ENCODE assay signal across 1 cellular context in the genomic region with DNA sequence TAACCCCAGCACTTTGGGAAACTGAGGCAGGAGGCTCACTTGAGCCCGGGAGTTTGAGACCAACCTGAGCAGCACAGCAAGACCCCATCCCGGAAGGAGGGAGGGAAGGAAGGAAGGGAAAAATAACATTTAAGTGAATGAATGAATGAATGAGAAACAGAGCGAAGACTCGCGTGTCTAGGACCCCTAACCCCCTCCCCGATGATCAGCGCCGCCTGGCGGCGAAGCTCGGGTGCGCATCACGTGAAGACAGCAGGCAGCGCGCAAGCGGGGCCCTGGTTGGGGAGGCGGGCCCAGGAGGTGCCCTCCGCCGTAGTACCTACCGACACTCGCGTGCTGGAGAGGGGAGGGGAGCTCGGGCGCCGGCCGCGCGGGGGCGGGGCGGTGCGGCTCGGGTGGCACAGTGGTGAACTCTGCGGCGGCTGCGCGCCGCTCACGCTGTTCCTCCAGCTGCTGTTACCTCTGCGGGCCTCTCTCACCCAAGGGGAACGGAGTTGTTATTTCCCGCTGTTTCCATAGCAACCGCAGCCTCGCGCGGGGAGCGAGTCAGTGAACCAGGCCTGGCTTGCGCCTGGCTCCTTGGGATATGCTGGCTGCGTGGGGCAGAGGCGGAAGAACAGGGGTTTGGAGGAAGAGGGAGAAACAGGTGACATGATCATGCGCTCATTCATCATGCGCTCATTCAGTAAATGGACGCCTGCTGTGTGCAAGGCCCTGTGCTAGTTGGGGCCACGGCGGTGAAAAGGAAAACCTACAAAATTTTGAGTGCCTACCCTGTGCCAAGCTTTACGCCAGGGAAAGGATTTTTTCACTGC.
A peak's percentile ranks its signal among the peaks of the same experiment; 100 is the strongest.
TF ChIP-seq lines count a peak whose summit lies in the region.

No MANE protein-coding gene starts in this region.

TF ChIP-seq in K562, 482 proteins besides CTCF, POLR2A, EP300 and RAD21 (continued from another document and continues in another):
- TF ChIP-seq ZBTB1 (CRISPR knock-in tag; IDR thresholded peaks at IDR 0.05; ENCODE audit: borderline replicate concordance, low read depth) (0 out of 2 replicates have a peak, but pooled peaks have one; percentile 23), XRCC5 (IDR thresholded peaks at IDR 0.05; ENCODE audit: low read depth, low read length) (no peak), KLF10 (CRISPR knock-in tag; IDR thresholded peaks at IDR 0.05) (no peak), MAFK (IDR thresholded peaks at IDR 0.05; ENCODE audit: low read length) (no peak), ZNF121 (CRISPR knock-in tag; conservative IDR thresholded peaks at IDR 0.05) (0 out of 2 replicates have a peak, but pooled peaks have one; percentile 13), IRF2 (CRISPR knock-in tag; IDR thresholded peaks at IDR 0.05) (no peak), SIX5 (IDR thresholded peaks at IDR 0.05; ENCODE audit: borderline replicate concordance in 1 of 2, insufficient read depth in 1 of 2, low read depth in 1 of 2, low read length in 2 of 2) (no peak), MTA3 (IDR thresholded peaks at IDR 0.05; ENCODE audit: borderline replicate concordance) (no peak), ZNF347 (CRISPR knock-in tag; IDR thresholded peaks at IDR 0.05; ENCODE audit: low read depth) (no peak), ZBTB7A (IDR thresholded peaks at IDR 0.05; ENCODE audit: borderline replicate concordance, control insufficient read depth, low read depth, low read length) (peak; percentile 71), PML (IDR thresholded peaks at IDR 0.05; ENCODE audit: low read length) (no peak), ZNF224 (CRISPR knock-in tag; IDR thresholded peaks at IDR 0.05) (no peak), C11orf30 (IDR thresholded peaks at IDR 0.05; ENCODE audit: low read depth) (no peak), JUNB (CRISPR knock-in tag; conservative IDR thresholded peaks at IDR 0.05) (no peak), ZNF408 (CRISPR knock-in tag; IDR thresholded peaks at IDR 0.05; ENCODE audit: low read depth) (no peak), MCM7 (IDR thresholded peaks at IDR 0.05) (no peak), MCM5 (IDR thresholded peaks at IDR 0.05; ENCODE audit: low read depth) (no peak), IFI16 (CRISPR knock-in tag; IDR thresholded peaks at IDR 0.05) (no peak), ATF1 (CRISPR knock-in tag; IDR thresholded peaks at IDR 0.05) (no peak), ATF1 (tag; IDR thresholded peaks at IDR 0.05) (no peak), ERF (CRISPR knock-in tag; IDR thresholded peaks at IDR 0.05) (no peak), ZNF764 (CRISPR knock-in tag; IDR thresholded peaks at IDR 0.05; ENCODE audit: low read depth) (no peak), NCOR1 (IDR thresholded peaks at IDR 0.05) (no peak), ARID2 (IDR thresholded peaks at IDR 0.05) (no peak), ZNF354B (CRISPR knock-in tag; IDR thresholded peaks at IDR 0.05) (no peak), CBX8 (IDR thresholded peaks at IDR 0.05; ENCODE audit: borderline replicate concordance, extremely low read depth, low read depth, low read length, poor library complexity, severe bottlenecking) (no peak), ZNF644 (tag; IDR thresholded peaks at IDR 0.05; ENCODE audit: low read depth) (no peak), ZNF717 (CRISPR knock-in tag; IDR thresholded peaks at IDR 0.05) (no peak), MYC (IDR thresholded peaks at IDR 0.05; ENCODE audit: low read depth, low read length) (no peak), MYC (CRISPR knock-in tag; IDR thresholded peaks at IDR 0.05; ENCODE audit: borderline replicate concordance, low read depth) (no peak), ZFP30 (CRISPR knock-in tag; IDR thresholded peaks at IDR 0.05; ENCODE audit: borderline replicate concordance) (no peak), PYGO2 (tag; IDR thresholded peaks at IDR 0.05) (no peak), CEBPB (tag; IDR thresholded peaks at IDR 0.05) (no peak), PRMT5 (CRISPR knock-in tag; IDR thresholded peaks at IDR 0.05) (no peak), CXXC5 (CRISPR knock-in tag; IDR thresholded peaks at IDR 0.05) (no peak), ADNP (tag; IDR thresholded peaks at IDR 0.05) (no peak), KDM2B (CRISPR knock-in tag; IDR thresholded peaks at IDR 0.05) (no peak), ZNF695 (CRISPR knock-in tag; IDR thresholded peaks at IDR 0.05) (no peak), TCF3 (CRISPR knock-in tag; IDR thresholded peaks at IDR 0.05) (no peak), BRCA1 (IDR thresholded peaks at IDR 0.05) (no peak), BRCA1 (CRISPR knock-in tag; IDR thresholded peaks at IDR 0.05) (no peak), ZNF583 (CRISPR knock-in tag; IDR thresholded peaks at IDR 0.05) (no peak), HOXB6 (CRISPR knock-in tag; IDR thresholded peaks at IDR 0.05; ENCODE audit: borderline replicate concordance) (no peak), PHB2 (IDR thresholded peaks at IDR 0.05; ENCODE audit: low read depth) (no peak)
- TF ChIP-seq, protein P1, sequence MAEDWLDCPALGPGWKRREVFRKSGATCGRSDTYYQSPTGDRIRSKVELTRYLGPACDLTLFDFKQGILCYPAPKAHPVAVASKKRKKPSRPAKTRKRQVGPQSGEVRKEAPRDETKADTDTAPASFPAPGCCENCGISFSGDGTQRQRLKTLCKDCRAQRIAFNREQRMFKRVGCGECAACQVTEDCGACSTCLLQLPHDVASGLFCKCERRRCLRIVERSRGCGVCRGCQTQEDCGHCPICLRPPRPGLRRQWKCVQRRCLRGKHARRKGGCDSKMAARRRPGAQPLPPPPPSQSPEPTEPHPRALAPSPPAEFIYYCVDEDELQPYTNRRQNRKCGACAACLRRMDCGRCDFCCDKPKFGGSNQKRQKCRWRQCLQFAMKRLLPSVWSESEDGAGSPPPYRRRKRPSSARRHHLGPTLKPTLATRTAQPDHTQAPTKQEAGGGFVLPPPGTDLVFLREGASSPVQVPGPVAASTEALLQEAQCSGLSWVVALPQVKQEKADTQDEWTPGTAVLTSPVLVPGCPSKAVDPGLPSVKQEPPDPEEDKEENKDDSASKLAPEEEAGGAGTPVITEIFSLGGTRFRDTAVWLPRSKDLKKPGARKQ (CRISPR knock-in tag; IDR thresholded peaks at IDR 0.05), result no peak
- TF ChIP-seq, protein P2, sequence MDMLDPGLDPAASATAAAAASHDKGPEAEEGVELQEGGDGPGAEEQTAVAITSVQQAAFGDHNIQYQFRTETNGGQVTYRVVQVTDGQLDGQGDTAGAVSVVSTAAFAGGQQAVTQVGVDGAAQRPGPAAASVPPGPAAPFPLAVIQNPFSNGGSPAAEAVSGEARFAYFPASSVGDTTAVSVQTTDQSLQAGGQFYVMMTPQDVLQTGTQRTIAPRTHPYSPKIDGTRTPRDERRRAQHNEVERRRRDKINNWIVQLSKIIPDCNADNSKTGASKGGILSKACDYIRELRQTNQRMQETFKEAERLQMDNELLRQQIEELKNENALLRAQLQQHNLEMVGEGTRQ (CRISPR knock-in tag; IDR thresholded peaks at IDR 0.05), result peak; percentile 66
- TF ChIP-seq, protein P3, sequence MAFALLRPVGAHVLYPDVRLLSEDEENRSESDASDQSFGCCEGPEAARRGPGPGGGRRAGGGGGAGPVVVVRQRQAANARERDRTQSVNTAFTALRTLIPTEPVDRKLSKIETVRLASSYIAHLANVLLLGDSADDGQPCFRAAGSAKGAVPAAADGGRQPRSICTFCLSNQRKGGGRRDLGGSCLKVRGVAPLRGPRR (CRISPR knock-in tag; IDR thresholded peaks at IDR 0.05), result no peak
- TF ChIP-seq, protein P4, sequence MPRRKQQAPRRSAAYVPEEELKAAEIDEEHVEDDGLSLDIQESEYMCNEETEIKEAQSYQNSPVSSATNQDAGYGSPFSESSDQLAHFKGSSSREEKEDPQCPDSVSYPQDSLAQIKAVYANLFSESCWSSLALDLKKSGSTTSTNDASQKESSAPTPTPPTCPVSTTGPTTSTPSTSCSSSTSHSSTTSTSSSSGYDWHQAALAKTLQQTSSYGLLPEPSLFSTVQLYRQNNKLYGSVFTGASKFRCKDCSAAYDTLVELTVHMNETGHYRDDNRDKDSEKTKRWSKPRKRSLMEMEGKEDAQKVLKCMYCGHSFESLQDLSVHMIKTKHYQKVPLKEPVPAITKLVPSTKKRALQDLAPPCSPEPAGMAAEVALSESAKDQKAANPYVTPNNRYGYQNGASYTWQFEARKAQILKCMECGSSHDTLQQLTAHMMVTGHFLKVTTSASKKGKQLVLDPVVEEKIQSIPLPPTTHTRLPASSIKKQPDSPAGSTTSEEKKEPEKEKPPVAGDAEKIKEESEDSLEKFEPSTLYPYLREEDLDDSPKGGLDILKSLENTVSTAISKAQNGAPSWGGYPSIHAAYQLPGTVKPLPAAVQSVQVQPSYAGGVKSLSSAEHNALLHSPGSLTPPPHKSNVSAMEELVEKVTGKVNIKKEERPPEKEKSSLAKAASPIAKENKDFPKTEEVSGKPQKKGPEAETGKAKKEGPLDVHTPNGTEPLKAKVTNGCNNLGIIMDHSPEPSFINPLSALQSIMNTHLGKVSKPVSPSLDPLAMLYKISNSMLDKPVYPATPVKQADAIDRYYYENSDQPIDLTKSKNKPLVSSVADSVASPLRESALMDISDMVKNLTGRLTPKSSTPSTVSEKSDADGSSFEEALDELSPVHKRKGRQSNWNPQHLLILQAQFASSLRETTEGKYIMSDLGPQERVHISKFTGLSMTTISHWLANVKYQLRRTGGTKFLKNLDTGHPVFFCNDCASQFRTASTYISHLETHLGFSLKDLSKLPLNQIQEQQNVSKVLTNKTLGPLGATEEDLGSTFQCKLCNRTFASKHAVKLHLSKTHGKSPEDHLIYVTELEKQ (CRISPR knock-in tag; IDR thresholded peaks at IDR 0.05), result no peak
- TF ChIP-seq, protein P5, sequence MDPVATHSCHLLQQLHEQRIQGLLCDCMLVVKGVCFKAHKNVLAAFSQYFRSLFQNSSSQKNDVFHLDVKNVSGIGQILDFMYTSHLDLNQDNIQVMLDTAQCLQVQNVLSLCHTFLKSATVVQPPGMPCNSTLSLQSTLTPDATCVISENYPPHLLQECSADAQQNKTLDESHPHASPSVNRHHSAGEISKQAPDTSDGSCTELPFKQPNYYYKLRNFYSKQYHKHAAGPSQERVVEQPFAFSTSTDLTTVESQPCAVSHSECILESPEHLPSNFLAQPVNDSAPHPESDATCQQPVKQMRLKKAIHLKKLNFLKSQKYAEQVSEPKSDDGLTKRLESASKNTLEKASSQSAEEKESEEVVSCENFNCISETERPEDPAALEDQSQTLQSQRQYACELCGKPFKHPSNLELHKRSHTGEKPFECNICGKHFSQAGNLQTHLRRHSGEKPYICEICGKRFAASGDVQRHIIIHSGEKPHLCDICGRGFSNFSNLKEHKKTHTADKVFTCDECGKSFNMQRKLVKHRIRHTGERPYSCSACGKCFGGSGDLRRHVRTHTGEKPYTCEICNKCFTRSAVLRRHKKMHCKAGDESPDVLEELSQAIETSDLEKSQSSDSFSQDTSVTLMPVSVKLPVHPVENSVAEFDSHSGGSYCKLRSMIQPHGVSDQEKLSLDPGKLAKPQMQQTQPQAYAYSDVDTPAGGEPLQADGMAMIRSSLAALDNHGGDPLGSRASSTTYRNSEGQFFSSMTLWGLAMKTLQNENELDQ (CRISPR knock-in tag; IDR thresholded peaks at IDR 0.05; ENCODE audit: borderline replicate concordance), result no peak
- TF ChIP-seq, protein P6, sequence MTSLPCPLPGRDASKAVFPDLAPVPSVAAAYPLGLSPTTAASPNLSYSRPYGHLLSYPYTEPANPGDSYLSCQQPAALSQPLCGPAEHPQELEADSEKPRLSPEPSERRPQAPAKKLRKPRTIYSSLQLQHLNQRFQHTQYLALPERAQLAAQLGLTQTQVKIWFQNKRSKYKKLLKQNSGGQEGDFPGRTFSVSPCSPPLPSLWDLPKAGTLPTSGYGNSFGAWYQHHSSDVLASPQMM (CRISPR knock-in tag; IDR thresholded peaks at IDR 0.05), result no peak
- TF ChIP-seq, protein P7, sequence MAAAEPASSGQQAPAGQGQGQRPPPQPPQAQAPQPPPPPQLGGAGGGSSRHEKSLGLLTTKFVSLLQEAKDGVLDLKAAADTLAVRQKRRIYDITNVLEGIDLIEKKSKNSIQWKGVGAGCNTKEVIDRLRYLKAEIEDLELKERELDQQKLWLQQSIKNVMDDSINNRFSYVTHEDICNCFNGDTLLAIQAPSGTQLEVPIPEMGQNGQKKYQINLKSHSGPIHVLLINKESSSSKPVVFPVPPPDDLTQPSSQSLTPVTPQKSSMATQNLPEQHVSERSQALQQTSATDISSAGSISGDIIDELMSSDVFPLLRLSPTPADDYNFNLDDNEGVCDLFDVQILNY (CRISPR knock-in tag; IDR thresholded peaks at IDR 0.05), result no peak
- TF ChIP-seq, protein P8, sequence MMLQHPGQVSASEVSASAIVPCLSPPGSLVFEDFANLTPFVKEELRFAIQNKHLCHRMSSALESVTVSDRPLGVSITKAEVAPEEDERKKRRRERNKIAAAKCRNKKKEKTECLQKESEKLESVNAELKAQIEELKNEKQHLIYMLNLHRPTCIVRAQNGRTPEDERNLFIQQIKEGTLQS (IDR thresholded peaks at IDR 0.05), result no peak
- TF ChIP-seq, protein P8 (CRISPR knock-in tag; conservative IDR thresholded peaks at IDR 0.05), result no peak
- TF ChIP-seq, protein P9, sequence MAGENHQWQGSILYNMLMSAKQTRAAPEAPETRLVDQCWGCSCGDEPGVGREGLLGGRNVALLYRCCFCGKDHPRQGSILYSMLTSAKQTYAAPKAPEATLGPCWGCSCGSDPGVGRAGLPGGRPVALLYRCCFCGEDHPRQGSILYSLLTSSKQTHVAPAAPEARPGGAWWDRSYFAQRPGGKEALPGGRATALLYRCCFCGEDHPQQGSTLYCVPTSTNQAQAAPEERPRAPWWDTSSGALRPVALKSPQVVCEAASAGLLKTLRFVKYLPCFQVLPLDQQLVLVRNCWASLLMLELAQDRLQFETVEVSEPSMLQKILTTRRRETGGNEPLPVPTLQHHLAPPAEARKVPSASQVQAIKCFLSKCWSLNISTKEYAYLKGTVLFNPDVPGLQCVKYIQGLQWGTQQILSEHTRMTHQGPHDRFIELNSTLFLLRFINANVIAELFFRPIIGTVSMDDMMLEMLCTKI (IDR thresholded peaks at IDR 0.05; ENCODE audit: partially characterized antibody), result no peak
- TF ChIP-seq, protein P10, sequence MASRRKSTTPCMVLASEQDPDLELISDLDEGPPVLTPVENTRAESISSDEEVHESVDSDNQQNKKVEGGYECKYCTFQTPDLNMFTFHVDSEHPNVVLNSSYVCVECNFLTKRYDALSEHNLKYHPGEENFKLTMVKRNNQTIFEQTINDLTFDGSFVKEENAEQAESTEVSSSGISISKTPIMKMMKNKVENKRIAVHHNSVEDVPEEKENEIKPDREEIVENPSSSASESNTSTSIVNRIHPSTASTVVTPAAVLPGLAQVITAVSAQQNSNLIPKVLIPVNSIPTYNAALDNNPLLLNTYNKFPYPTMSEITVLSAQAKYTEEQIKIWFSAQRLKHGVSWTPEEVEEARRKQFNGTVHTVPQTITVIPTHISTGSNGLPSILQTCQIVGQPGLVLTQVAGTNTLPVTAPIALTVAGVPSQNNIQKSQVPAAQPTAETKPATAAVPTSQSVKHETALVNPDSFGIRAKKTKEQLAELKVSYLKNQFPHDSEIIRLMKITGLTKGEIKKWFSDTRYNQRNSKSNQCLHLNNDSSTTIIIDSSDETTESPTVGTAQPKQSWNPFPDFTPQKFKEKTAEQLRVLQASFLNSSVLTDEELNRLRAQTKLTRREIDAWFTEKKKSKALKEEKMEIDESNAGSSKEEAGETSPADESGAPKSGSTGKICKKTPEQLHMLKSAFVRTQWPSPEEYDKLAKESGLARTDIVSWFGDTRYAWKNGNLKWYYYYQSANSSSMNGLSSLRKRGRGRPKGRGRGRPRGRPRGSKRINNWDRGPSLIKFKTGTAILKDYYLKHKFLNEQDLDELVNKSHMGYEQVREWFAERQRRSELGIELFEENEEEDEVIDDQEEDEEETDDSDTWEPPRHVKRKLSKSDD (conservative IDR thresholded peaks at IDR 0.05; ENCODE audit: low read length), result no peak
